In genomic region chr3:160477750-160478149, GRCh38 we compare ENCODE assay signal across 17 cellular contexts.
"Had no signal": no experiment of that assay in that cellular context is flagged by ENCODE, and none has a peak within 500 bp of the region (broad histone marks: within the 10 kb centered on the region; RNA-seq: fewer than 3 reads in every experiment).

No MANE protein-coding gene starts in this region.

- H3K27ac ChIP-seq: gastrocnemius medialis, heart right ventricle, left lung, psoas muscle, thoracic aorta had no signal

- FAIRE-seq: keratinocyte, urothelium cell line had no signal

- H3K36me3 ChIP-seq: gastrocnemius medialis, left lung, thoracic aorta had no signal

- H3K9me3 ChIP-seq: gastrocnemius medialis, heart right ventricle, left lung, psoas muscle, thoracic aorta had no signal

- DNase-seq: activated CD4-positive, alpha-beta T cell treated with anti-CD3 and anti-CD28 coated beads for 1 hour; activated CD4-positive, alpha-beta T cell treated with anti-CD3 and anti-CD28 coated beads, Interleukin-2, amount 50 U/mL, for 48 hours; activated effector memory CD4-positive, alpha-beta T cell treated with anti-CD3 and anti-CD28 coated beads, Interleukin-2, amount 50 U/mL, for 16 hours; activated T-cell treated with anti-CD3 and anti-CD28 coated beads, Interleukin-2, amount 50 U/mL, for 4 hours; cortex of kidney; effector CD8-positive, alpha-beta T cell; gastrocnemius medialis; heart right ventricle; left lung; nucleus accumbens; psoas muscle; stimulated activated CD4-positive, alpha-beta T cell treated with anti-CD3 and anti-CD28 coated beads, Interleukin-4, amount 100 ng/mL, for 1 hour; stimulated activated CD8-positive, alpha-beta memory T cell treated with anti-CD3 and anti-CD28 coated beads, Interleukin-4, amount 100 ng/mL, for 48 hours; stimulated activated naive CD8-positive, alpha-beta T cell treated with anti-CD3 and anti-CD28 coated beads, Interleukin-15, Interleukin-2, amounts not matched to agents 100 U/mL and 50 U/mL, for 24 hours had no signal

- H3K4me3 ChIP-seq: gastrocnemius medialis, heart right ventricle, left lung, psoas muscle, thoracic aorta had no signal

- H3K27me3 ChIP-seq: gastrocnemius medialis, left lung had no signal

- H3K4me1 ChIP-seq: gastrocnemius medialis, heart right ventricle, left lung, psoas muscle had no signal
